ENCODE assay signal across 17 cellular contexts in the genomic region with DNA sequence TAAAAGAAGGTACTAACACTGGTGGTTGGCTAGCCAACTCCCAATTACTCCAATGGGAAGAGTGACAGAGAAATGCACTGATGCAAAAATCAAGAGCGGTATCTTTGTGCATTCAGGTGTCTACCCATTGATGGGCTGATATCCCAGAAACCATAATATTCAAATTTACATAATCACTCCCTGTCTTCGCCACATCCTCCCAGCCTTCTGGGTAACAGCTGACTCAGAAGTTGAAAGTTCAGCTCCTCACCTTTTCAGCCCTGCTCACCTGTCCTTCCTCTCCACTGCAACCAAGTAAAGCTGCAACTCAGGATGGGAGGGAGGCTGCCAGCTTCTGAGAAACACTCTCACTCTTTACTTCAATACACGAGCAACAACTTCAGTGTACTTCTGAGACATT. TPM values are rescaled to one million over a fixed set of nuclear protein-coding genes. Genes with fewer than 3 reads are reported as not detected.
DNase-seq lines count a peak whose midpoint lies in the region; ATAC-seq and TF ChIP-seq lines count a peak whose summit lies in the region.
"Had no signal": no experiment of that assay in that cellular context is flagged by ENCODE, and none has a peak within 500 bp of the region (broad histone marks: within the 10 kb centered on the region; RNA-seq: fewer than 3 reads in every experiment).

No MANE protein-coding gene starts in this region.

- H3K4me3 ChIP-seq in mucosa of descending colon (no peak overlapping the region), ascending aorta (no peak overlapping the region)
- H3K4me3 ChIP-seq: dorsolateral prefrontal cortex, heart right ventricle, ovary, thoracic aorta had no signal

- peaks cover 71% of the 10 kb centered on the region for H3K4me1 Mint-ChIP-seq in Calu3 (ENCODE audit: low read depth, unreplicated experiment)

- H3K36me3 Mint-ChIP-seq in Calu3 (ENCODE audit: insufficient read depth, unreplicated experiment): peaks cover 22% of the 10 kb centered on the region

- TF ChIP-seq CTCF in Calu3 (IDR thresholded peaks at IDR 0.05; ENCODE audit: unreplicated experiment) (no peak), mucosa of descending colon (IDR thresholded peaks at IDR 0.05) (no peak), ascending aorta (IDR thresholded peaks at IDR 0.05) (no peak)

- no peaks in the 10 kb centered on the region for H3K27me3 ChIP-seq in ascending aorta
- H3K27me3 ChIP-seq: heart right ventricle, ovary had no signal

- H3K27ac ChIP-seq in ascending aorta: no peak overlapping the region
- H3K27ac ChIP-seq: dorsolateral prefrontal cortex, heart right ventricle, ovary, thoracic aorta had no signal

- ATAC-seq in mucosa of descending colon (peak; percentile 70), HG03025 (IDR thresholded peaks at IDR 0.05; ENCODE audit: low FRiP score, unreplicated experiment) (no peak)
- ATAC-seq: heart right ventricle had no signal

- peaks cover 6% of the 10 kb centered on the region for H3K9me3 Mint-ChIP-seq in Calu3 (ENCODE audit: low read depth, unreplicated experiment)

- H3K36me3 ChIP-seq in mucosa of descending colon (ENCODE audit: low read depth): no peaks in the 10 kb centered on the region
- H3K36me3 ChIP-seq in ascending aorta: no peaks in the 10 kb centered on the region
- H3K36me3 ChIP-seq: heart right ventricle, ovary, thoracic aorta had no signal

- H3K9me3 ChIP-seq in mucosa of descending colon (no peaks in the 10 kb centered on the region), ascending aorta (no peaks in the 10 kb centered on the region)
- H3K9me3 ChIP-seq: heart right ventricle, ovary, thoracic aorta had no signal

- H3K4me1 ChIP-seq in mucosa of descending colon (ENCODE audit: low read depth) (peaks cover 15% of the 10 kb centered on the region), ascending aorta (no peaks in the 10 kb centered on the region)

- no peaks in the 10 kb centered on the region for H3K27me3 Mint-ChIP-seq in Calu3 (ENCODE audit: unreplicated experiment)

- BruUV-seq in Calu3 (replicated peaks; lab: Mats Ljungman, UMichigan): no TSS peak

- peak overlapping the region; percentile 99 for H3K27ac Mint-ChIP-seq in Calu3 (ENCODE audit: unreplicated experiment)

- intact Hi-C loops in Calu3 (cut with micrococcal nuclease; ENCODE audit: unreplicated experiment) (loop anchor here (10.0 kb wide), 1 partner anchor 67 kb away; no protein-coding TSS in a partner anchor), mucosa of descending colon (cut with DNase I, micrococcal nuclease) (no loop called here), ascending aorta (cut with DNase I) (loop anchor here (5.0 kb wide), 1 partner anchor 549 kb away; a partner anchor contains a TSS)

- peak overlapping the region; percentile 52 for H3K4me3 Mint-ChIP-seq in Calu3 (ENCODE audit: low read depth, unreplicated experiment)

- CTCF ChIA-PET in Calu3 (lab: Charles Lee): interaction anchor here (0.6 kb wide), 1 partner anchor 90 kb away, joined by 6 read pairs; no protein-coding TSS in a partner anchor

- DNase-seq in Calu3 (no peak), HT-29 (ENCODE audit: low spot score) (peak; percentile 47), mucosa of descending colon (peak in 1 of 3 donors; percentile 63), ascending aorta (ENCODE audit: low spot score in 2 of 2) (no peak), NAMALWA (ENCODE audit: low spot score) (no peak)
- DNase-seq in central memory CD4-positive, alpha-beta T cell: peak; percentile 7
- DNase-seq: activated CD8-positive, alpha-beta memory T cell treated with anti-CD3 and anti-CD28 coated beads for 24 hours; activated gamma-delta T cell treated with Interleukin-2 at 50 U/mL for 16 hours; dorsolateral prefrontal cortex; HCEC 1CT; heart right ventricle; NCI-H1694; ovary; stimulated activated CD4-positive, alpha-beta T cell treated with anti-CD3 and anti-CD28 coated beads, Interleukin-4, amount 100 ng/mL, for 24 hours; stimulated activated CD8-positive, alpha-beta memory T cell treated with anti-CD3 and anti-CD28 coated beads, Interleukin-4, amount 100 ng/mL, for 48 hours had no signal

RNA-seq across cellular contexts. Expression of a gene that starts 6.9 kb away (rescaled TPM):
- 24.6 and 25.7 TPM in 2 replicates for total RNA-seq in Calu3 (2022)
- total RNA-seq in HT-29 (2014; rRNA removed; shearing (Covaris generic)): 11.2 and 15.0 TPM in 2 replicates
- 10 to 100 TPM; 18.8 to 43.8 (median 19.5) TPM for total RNA-seq in mucosa of descending colon
- 13.0 TPM for total RNA-seq in ascending aorta

Comparison
In these comparisons a context has a peak if more than half of its experiments do, and no peak if none do; other contexts are left out.
1. DNase-seq: peak in HT-29 (single experiment) and central memory CD4-positive, alpha-beta T cell (single experiment); none in Calu3 (single experiment), ascending aorta (0 of 2) and NAMALWA (single experiment).
2. intact Hi-C loops: an anchor here in Calu3 (10.0 kb wide) and ascending aorta (5.0 kb wide); none called in mucosa of descending colon.